ENCODE assay signal across 21 cellular contexts in the genomic region with DNA sequence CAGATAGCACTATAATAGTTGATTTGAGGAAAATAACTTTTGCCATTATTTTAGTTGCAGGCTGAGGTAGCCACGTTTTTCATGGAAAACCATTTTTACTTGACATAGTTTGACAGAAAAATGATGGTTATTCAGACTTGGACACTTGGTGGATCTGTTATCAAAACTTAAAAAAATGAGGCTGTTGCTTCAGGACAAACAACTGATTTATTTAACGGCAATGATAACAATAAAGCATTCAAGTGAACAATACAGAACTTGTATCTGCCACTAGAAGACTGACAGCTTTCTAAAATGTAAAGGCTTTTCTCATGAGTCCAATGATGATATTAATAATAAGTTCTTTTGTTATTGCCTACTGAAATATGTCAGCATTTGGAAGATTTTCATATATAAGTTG.
DNase-seq lines count a peak whose midpoint lies in the region; TF ChIP-seq lines count a peak whose summit lies in the region.
"Had no signal": no experiment of that assay in that cellular context is flagged by ENCODE, and none has a peak within 500 bp of the region (broad histone marks: within the 10 kb centered on the region; RNA-seq: fewer than 3 reads in every experiment).

No MANE protein-coding gene starts in this region.

- H3K9me3 Mint-ChIP-seq in glutamatergic neuron (ENCODE audit: unreplicated experiment) = no peaks in the 10 kb centered on the region

- H3K27ac Mint-ChIP-seq in glutamatergic neuron (ENCODE audit: unreplicated experiment) = no peak overlapping the region
- H3K27ac Mint-ChIP-seq: CD8-positive, alpha-beta T cell; HFFc6; IgD-negative memory B cell had no signal

- no peaks in the 10 kb centered on the region for H3K27me3 ChIP-seq in GM23248 (replicated peaks; ENCODE audit: insufficient read depth)
- H3K27me3 ChIP-seq: BLaER1 had no signal

- no peak overlapping the region for H3K4me2 ChIP-seq in GM23248 (ENCODE audit: unreplicated experiment)
- H3K4me2 ChIP-seq: A549, BLaER1 had no signal

- no peaks in the 10 kb centered on the region for H3F3A ChIP-seq in GM23248 (ENCODE audit: insufficient read depth)

- H3K4me3 Mint-ChIP-seq in glutamatergic neuron (ENCODE audit: unreplicated experiment) = no peak overlapping the region
- H3K4me3 Mint-ChIP-seq: CD8-positive, alpha-beta T cell; HFFc6; IgD-negative memory B cell had no signal

- DNase-seq in Ammon's horn (ENCODE audit: low spot score) (peak; percentile 8), globus pallidus (ENCODE audit: low spot score) (peak; percentile 54), putamen (ENCODE audit: low spot score) (peak; percentile 29), amygdala (lab: John Stamatoyannopoulos, UW) (no peak), GM23248 (no peak), glutamatergic neuron (no peak), C1 segment of cervical spinal cord (lab: John Stamatoyannopoulos, UW) (no peak)
- DNase-seq: AML-193; CD8-positive, alpha-beta T cell; COR-L47; DMS153; DMS79; GDM1; GOT3; H7; HFFc6 had no signal

- H3K27ac ChIP-seq in angular gyrus (ENCODE audit: low read depth, low read length) (peak overlapping the region; percentile 26), GM23248 (no peak overlapping the region)
- H3K27ac ChIP-seq: 22Rv1, A549, BLaER1 had no signal

- H2AFZ ChIP-seq in GM23248 = no peak overlapping the region

- H4K20me1 ChIP-seq in GM23248 (ENCODE audit: insufficient read depth) = no peaks in the 10 kb centered on the region
- H4K20me1 ChIP-seq: BLaER1 had no signal

- no peak for TF ChIP-seq CTCF in glutamatergic neuron (IDR thresholded peaks at IDR 0.05; ENCODE audit: partially characterized antibody, unreplicated experiment)

- H3K4me1 ChIP-seq in GM23248 (ENCODE audit: insufficient read depth) = no peaks in the 10 kb centered on the region
- H3K4me1 ChIP-seq: A549, BLaER1 had no signal

- no peaks in the 10 kb centered on the region for H3K4me1 Mint-ChIP-seq in glutamatergic neuron (ENCODE audit: low read depth, unreplicated experiment)
- H3K4me1 Mint-ChIP-seq: IgD-negative memory B cell had no signal

- no peaks in the 10 kb centered on the region for H3K36me3 Mint-ChIP-seq in glutamatergic neuron (ENCODE audit: unreplicated experiment)
- H3K36me3 Mint-ChIP-seq: CD8-positive, alpha-beta T cell; IgD-negative memory B cell had no signal

- no peaks in the 10 kb centered on the region for H3K9me3 ChIP-seq in GM23248 (ENCODE audit: low read depth)
- H3K9me3 ChIP-seq: A549, BLaER1 had no signal

- no peaks in the 10 kb centered on the region for H3K36me3 ChIP-seq in GM23248 (ENCODE audit: low read depth)
- H3K36me3 ChIP-seq: BLaER1 had no signal

- H3K4me3 ChIP-seq in GM23248 = no peak overlapping the region
- H3K4me3 ChIP-seq: A549, BLaER1 had no signal

- no peaks in the 10 kb centered on the region for H3K9me2 ChIP-seq in GM23248 (ENCODE audit: insufficient read depth)

- H3K27me3 Mint-ChIP-seq in glutamatergic neuron (ENCODE audit: unreplicated experiment) = no peaks in the 10 kb centered on the region
- H3K27me3 Mint-ChIP-seq: IgD-negative memory B cell had no signal

- no peak overlapping the region for H3K9ac ChIP-seq in GM23248
- H3K9ac ChIP-seq: BLaER1 had no signal

- in situ Hi-C loops in GM23248 (cut with MboI) = no loop called here

- 12 to 18% methylated on average over 2 of the region's 2 CpGs for WGBS in GM23248 (ENCODE audit: low coverage in 1 of 2, low lambda C conversion rate in 2 of 2, missing lambda C conversion rate in 2 of 2), 2 experiments

- no peaks in the 10 kb centered on the region for H3K79me2 ChIP-seq in GM23248 (ENCODE audit: insufficient read depth)

Comparison
In these comparisons a context has a peak if more than half of its experiments do, and no peak if none do; other contexts are left out.
1. DNase-seq: peak in Ammon's horn (single experiment), globus pallidus (single experiment) and putamen (single experiment); none in amygdala (0 of 56), GM23248 (single experiment), glutamatergic neuron (single experiment) and C1 segment of cervical spinal cord (0 of 14).